Comparison of ENCODE assay signal across 1 cellular context in the genomic region with DNA sequence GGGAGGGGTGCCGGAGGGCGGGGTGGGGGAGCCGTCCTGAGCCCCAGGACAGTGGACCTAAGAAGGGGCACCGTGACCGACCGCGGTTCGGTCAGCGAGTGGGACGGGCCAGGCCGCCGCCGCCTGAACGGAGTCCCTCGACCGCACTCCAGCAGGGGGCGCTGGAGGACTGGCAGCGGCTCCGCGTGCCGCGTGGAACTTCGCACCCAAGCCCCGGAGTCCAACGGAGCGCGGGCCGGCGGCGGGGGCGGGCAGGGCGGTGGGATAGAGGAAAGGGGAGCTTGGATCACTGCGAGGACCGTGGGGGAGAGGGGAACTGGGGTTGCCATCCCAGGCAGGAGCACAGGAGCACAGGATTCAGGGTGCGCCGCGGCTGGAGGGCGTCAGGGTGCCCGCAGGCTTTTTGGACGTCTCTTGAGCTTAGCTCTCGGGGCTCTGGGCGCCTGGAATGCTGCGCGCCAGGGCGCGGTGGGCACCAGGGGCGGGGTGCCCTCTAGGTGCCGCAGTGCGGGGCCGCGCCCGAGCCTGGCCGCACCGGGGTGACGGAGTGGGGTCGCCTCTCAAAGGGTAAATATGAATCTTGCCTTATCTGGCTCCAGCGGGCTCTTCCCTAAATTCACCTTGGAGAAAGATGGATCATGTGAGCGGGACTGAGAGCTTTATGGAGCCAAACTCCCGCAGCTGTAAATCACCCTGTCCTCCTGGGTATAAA.
TF ChIP-seq lines count a peak whose summit lies in the region.

No MANE protein-coding gene starts in this region.

TF ChIP-seq in HepG2, 621 proteins besides CTCF, POLR2A, EP300 and RAD21 (continued from another document and continues in another):
- TF ChIP-seq PLSCR1 (CRISPR knock-in tag; IDR thresholded peaks at IDR 0.05; ENCODE audit: borderline replicate concordance) (no peak), WIZ (CRISPR knock-in tag; IDR thresholded peaks at IDR 0.05) (no peak), ZGPAT (CRISPR knock-in tag; IDR thresholded peaks at IDR 0.05) (peak; percentile 22; the same call in 1 of the 2 replicates), ZNF776 (CRISPR knock-in tag; IDR thresholded peaks at IDR 0.05) (no peak), ZNF850 (CRISPR knock-in tag; conservative IDR thresholded peaks at IDR 0.05) (no peak), NBN (conservative IDR thresholded peaks at IDR 0.05) (no peak), MXD3 (CRISPR knock-in tag; IDR thresholded peaks at IDR 0.05) (peak; percentile 89), PATZ1 (CRISPR knock-in tag; IDR thresholded peaks at IDR 0.05) (peak; percentile 66), KAT2B (IDR thresholded peaks at IDR 0.05; ENCODE audit: borderline replicate concordance, low read depth, low read length) (no peak), SPEN (CRISPR knock-in tag; IDR thresholded peaks at IDR 0.05; ENCODE audit: low read depth) (peak; percentile 71), E2F5 (CRISPR knock-in tag; conservative IDR thresholded peaks at IDR 0.05) (no peak), FOXP4 (CRISPR knock-in tag; IDR thresholded peaks at IDR 0.05) (no peak), SMYD3 (CRISPR knock-in tag; IDR thresholded peaks at IDR 0.05) (no peak), ZNF780A (CRISPR knock-in tag; IDR thresholded peaks at IDR 0.05) (no peak), ZBTB42 (CRISPR knock-in tag; IDR thresholded peaks at IDR 0.05) (no peak), ZBTB3 (CRISPR knock-in tag; IDR thresholded peaks at IDR 0.05; ENCODE audit: borderline replicate concordance, low read depth) (no peak), SP5 (CRISPR knock-in tag; IDR thresholded peaks at IDR 0.05; ENCODE audit: borderline replicate concordance, low read depth) (peak; percentile 6; the same call in 1 of the 2 replicates), ZNF275 (CRISPR knock-in tag; IDR thresholded peaks at IDR 0.05; ENCODE audit: borderline replicate concordance) (no peak), ZNF556 (CRISPR knock-in tag; IDR thresholded peaks at IDR 0.05; ENCODE audit: borderline replicate concordance) (no peak), SRSF9 (IDR thresholded peaks at IDR 0.05; ENCODE audit: borderline replicate concordance, insufficient read depth, low read depth, low read length, poor library complexity, severe bottlenecking) (no peak), NCOR1 (IDR thresholded peaks at IDR 0.05; ENCODE audit: borderline replicate concordance, low read length) (no peak), ZMAT3 (CRISPR knock-in tag; conservative IDR thresholded peaks at IDR 0.05) (0 out of 2 replicates have a peak, but pooled peaks have one; percentile 47), ZNF567 (CRISPR knock-in tag; IDR thresholded peaks at IDR 0.05; ENCODE audit: borderline replicate concordance) (no peak), ZNF136 (CRISPR knock-in tag; IDR thresholded peaks at IDR 0.05; ENCODE audit: low read depth) (no peak), CEBPB (IDR thresholded peaks at IDR 0.05; ENCODE audit: borderline replicate concordance, low read depth, low read length) (no peak), EEA1 (CRISPR knock-in tag; IDR thresholded peaks at IDR 0.05; ENCODE audit: borderline replicate concordance) (no peak)
- TF ChIP-seq, protein P1, sequence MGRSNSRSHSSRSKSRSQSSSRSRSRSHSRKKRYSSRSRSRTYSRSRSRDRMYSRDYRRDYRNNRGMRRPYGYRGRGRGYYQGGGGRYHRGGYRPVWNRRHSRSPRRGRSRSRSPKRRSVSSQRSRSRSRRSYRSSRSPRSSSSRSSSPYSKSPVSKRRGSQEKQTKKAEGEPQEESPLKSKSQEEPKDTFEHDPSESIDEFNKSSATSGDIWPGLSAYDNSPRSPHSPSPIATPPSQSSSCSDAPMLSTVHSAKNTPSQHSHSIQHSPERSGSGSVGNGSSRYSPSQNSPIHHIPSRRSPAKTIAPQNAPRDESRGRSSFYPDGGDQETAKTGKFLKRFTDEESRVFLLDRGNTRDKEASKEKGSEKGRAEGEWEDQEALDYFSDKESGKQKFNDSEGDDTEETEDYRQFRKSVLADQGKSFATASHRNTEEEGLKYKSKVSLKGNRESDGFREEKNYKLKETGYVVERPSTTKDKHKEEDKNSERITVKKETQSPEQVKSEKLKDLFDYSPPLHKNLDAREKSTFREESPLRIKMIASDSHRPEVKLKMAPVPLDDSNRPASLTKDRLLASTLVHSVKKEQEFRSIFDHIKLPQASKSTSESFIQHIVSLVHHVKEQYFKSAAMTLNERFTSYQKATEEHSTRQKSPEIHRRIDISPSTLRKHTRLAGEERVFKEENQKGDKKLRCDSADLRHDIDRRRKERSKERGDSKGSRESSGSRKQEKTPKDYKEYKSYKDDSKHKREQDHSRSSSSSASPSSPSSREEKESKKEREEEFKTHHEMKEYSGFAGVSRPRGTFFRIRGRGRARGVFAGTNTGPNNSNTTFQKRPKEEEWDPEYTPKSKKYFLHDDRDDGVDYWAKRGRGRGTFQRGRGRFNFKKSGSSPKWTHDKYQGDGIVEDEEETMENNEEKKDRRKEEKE (IDR thresholded peaks at IDR 0.05): no peak
- TF ChIP-seq, protein P2, sequence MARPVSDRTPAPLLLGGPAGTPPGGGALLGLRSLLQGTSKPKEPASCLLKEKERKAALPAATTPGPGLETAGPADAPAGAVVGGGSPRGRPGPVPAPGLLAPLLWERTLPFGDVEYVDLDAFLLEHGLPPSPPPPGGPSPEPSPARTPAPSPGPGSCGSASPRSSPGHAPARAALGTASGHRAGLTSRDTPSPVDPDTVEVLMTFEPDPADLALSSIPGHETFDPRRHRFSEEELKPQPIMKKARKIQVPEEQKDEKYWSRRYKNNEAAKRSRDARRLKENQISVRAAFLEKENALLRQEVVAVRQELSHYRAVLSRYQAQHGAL (CRISPR knock-in tag; IDR thresholded peaks at IDR 0.05; ENCODE audit: not compliant biosample characterization): no peak
- TF ChIP-seq, protein P3, sequence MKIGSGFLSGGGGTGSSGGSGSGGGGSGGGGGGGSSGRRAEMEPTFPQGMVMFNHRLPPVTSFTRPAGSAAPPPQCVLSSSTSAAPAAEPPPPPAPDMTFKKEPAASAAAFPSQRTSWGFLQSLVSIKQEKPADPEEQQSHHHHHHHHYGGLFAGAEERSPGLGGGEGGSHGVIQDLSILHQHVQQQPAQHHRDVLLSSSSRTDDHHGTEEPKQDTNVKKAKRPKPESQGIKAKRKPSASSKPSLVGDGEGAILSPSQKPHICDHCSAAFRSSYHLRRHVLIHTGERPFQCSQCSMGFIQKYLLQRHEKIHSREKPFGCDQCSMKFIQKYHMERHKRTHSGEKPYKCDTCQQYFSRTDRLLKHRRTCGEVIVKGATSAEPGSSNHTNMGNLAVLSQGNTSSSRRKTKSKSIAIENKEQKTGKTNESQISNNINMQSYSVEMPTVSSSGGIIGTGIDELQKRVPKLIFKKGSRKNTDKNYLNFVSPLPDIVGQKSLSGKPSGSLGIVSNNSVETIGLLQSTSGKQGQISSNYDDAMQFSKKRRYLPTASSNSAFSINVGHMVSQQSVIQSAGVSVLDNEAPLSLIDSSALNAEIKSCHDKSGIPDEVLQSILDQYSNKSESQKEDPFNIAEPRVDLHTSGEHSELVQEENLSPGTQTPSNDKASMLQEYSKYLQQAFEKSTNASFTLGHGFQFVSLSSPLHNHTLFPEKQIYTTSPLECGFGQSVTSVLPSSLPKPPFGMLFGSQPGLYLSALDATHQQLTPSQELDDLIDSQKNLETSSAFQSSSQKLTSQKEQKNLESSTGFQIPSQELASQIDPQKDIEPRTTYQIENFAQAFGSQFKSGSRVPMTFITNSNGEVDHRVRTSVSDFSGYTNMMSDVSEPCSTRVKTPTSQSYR (CRISPR knock-in tag; IDR thresholded peaks at IDR 0.05; ENCODE audit: borderline replicate concordance): no peak
- TF ChIP-seq, protein P4, sequence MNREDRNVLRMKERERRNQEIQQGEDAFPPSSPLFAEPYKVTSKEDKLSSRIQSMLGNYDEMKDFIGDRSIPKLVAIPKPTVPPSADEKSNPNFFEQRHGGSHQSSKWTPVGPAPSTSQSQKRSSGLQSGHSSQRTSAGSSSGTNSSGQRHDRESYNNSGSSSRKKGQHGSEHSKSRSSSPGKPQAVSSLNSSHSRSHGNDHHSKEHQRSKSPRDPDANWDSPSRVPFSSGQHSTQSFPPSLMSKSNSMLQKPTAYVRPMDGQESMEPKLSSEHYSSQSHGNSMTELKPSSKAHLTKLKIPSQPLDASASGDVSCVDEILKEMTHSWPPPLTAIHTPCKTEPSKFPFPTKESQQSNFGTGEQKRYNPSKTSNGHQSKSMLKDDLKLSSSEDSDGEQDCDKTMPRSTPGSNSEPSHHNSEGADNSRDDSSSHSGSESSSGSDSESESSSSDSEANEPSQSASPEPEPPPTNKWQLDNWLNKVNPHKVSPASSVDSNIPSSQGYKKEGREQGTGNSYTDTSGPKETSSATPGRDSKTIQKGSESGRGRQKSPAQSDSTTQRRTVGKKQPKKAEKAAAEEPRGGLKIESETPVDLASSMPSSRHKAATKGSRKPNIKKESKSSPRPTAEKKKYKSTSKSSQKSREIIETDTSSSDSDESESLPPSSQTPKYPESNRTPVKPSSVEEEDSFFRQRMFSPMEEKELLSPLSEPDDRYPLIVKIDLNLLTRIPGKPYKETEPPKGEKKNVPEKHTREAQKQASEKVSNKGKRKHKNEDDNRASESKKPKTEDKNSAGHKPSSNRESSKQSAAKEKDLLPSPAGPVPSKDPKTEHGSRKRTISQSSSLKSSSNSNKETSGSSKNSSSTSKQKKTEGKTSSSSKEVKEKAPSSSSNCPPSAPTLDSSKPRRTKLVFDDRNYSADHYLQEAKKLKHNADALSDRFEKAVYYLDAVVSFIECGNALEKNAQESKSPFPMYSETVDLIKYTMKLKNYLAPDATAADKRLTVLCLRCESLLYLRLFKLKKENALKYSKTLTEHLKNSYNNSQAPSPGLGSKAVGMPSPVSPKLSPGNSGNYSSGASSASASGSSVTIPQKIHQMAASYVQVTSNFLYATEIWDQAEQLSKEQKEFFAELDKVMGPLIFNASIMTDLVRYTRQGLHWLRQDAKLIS (CRISPR knock-in tag; IDR thresholded peaks at IDR 0.05): no peak
